ENCODE assay signal across 20 cellular contexts in genomic region chr4:115294717-115295116, GRCh38.
DNase-seq lines count a peak whose midpoint lies in the region; ATAC-seq, FAIRE-seq and TF ChIP-seq lines count a peak whose summit lies in the region.
"Had no signal": no experiment of that assay in that cellular context is flagged by ENCODE, and none has a peak within 500 bp of the region (broad histone marks: within the 10 kb centered on the region; RNA-seq: fewer than 3 reads in every experiment).

No MANE protein-coding gene starts in this region.

- no peak overlapping the region for H3K9ac ChIP-seq in HepG2 (ENCODE audit: insufficient read depth, low read depth, low read length)

- CTCF ChIA-PET in HepG2 (lab: Yijun Ruan, JAX; ENCODE audit: low intra/inter-chr PET ratio, low total read pairs), result no interaction called here

- intact Hi-C loops in HepG2 (cut with micrococcal nuclease; ENCODE audit: unreplicated experiment) (no loop called here), right lobe of liver (cut with DNase I) (no loop called here), posterior vena cava (cut with DNase I) (no loop called here)

- no peaks in the 10 kb centered on the region for H3K79me2 ChIP-seq in HepG2 (ENCODE audit: insufficient read depth, low read length)

- TF ChIP-seq EP300 in HepG2 (IDR thresholded peaks at IDR 0.05; ENCODE audit: low read depth in 2 of 2, low read length in 2 of 2) (no peak), HepG2 (CRISPR knock-in tag; IDR thresholded peaks at IDR 0.05; ENCODE audit: borderline replicate concordance) (no peak)

- whole genome bisulfite sequencing in HepG2 (ENCODE audit: low lambda C conversion rate), result 2% methylated on average over 1 of the region's 1 CpG
- 17% methylated on average over 1 of the region's 1 CpG for WGBS in right lobe of liver (ENCODE audit: insufficient coverage, low coverage, low lambda C conversion rate, missing lambda C conversion rate)

- in situ Hi-C loops in HepG2 (cut with HindIII; ENCODE audit: extremely low pct_ligation_motif_present, low pct_unique_long_range_greater_than_20kb), result no loop called here

- no peak overlapping the region for H3K27ac ChIP-seq in HepG2 (ENCODE audit: extremely low read length, insufficient read depth, low read length)
- no peak overlapping the region for H3K27ac ChIP-seq in right lobe of liver
- H3K27ac ChIP-seq: 22Rv1 had no signal

- H3K4me1 ChIP-seq in HepG2 (ENCODE audit: insufficient read depth, low read length) (no peaks in the 10 kb centered on the region), right lobe of liver (no peaks in the 10 kb centered on the region)
- H3K4me1 ChIP-seq: HAP-1 had no signal

- H2AFZ ChIP-seq in HepG2 (ENCODE audit: low read length), result no peak overlapping the region

- ATAC-seq in HepG2 (no peak), right lobe of liver (no peak), HG03439 (IDR thresholded peaks at IDR 0.05; ENCODE audit: unreplicated experiment) (no peak)

- FAIRE-seq in HepG2 (lab: Jason Lieb, UNC), result no peak
- peak; percentile 11 for FAIRE-seq in TTC549 (lab: Jason Lieb, UNC)
- FAIRE-seq in endometrium (lab: Jason Lieb, UNC), result peak; percentile 4
- FAIRE-seq: GM12892, H54 had no signal

- TF ChIP-seq CTCF in HepG2 (CRISPR knock-in tag; IDR thresholded peaks at IDR 0.05) (no peak), right lobe of liver (IDR thresholded peaks at IDR 0.05) (no peak)

- H3K27me3 ChIP-seq in HepG2 (ENCODE audit: control insufficient read depth in 1 of 2, insufficient read depth in 2 of 2, low read length in 2 of 2) (no peaks in the 10 kb centered on the region), right lobe of liver (no peaks in the 10 kb centered on the region)

- H3K4me3 ChIP-seq in HepG2 (replicated peaks in 1 of 3; ENCODE audit: insufficient read depth in 1 of 3, low read depth in 2 of 3, low read length in 3 of 3) (no peak overlapping the region), right lobe of liver (no peak overlapping the region)
- H3K4me3 ChIP-seq: HAP-1 had no signal

- no peaks in the 10 kb centered on the region for H4K20me1 ChIP-seq in HepG2 (ENCODE audit: insufficient read depth, low read length)

- BruUV-seq in HepG2 (replicated peaks; lab: Mats Ljungman, UMichigan), result no TSS peak

- TF ChIP-seq POLR2A in HepG2 (IDR thresholded peaks at IDR 0.05; ENCODE audit: insufficient read depth in 1 of 2, low read depth in 2 of 2, low read length in 2 of 2) (no peak), right lobe of liver (IDR thresholded peaks at IDR 0.05) (no peak)

- H3K9me3 ChIP-seq in HepG2 (ENCODE audit: low read length), result no peaks in the 10 kb centered on the region
- H3K9me3 ChIP-seq in right lobe of liver, result no peaks in the 10 kb centered on the region
- H3K9me3 ChIP-seq: HAP-1 had no signal

- no peak for DNase-seq in HepG2 (ENCODE audit: low spot score)
- no peak for DNase-seq in right lobe of liver
- DNase-seq in HuH-7 (ENCODE audit: low spot score), result no peak
- no peak for DNase-seq in NCI-H1092 treated with DMSO at 0.1 percent for 48 hours (lab: John Stamatoyannopoulos, UW)
- no peak for DNase-seq in posterior vena cava (ENCODE audit: low spot score)
- DNase-seq: C1 segment of cervical spinal cord; Calu3; CD4-positive, alpha-beta memory T cell; COR-L47; DMS53; DMS79 treated with DMSO at 0.1 percent for 48 hours; GOT3; HFFc6 had no signal

- no peak for TF ChIP-seq RAD21 in HepG2 (CRISPR knock-in tag; IDR thresholded peaks at IDR 0.05)

- POLR2A ChIA-PET in HepG2 (lab: Yijun Ruan, JAX), result no interaction called here

- no peaks in the 10 kb centered on the region for H3K36me3 ChIP-seq in HepG2 (replicated peaks in 1 of 2; ENCODE audit: control insufficient read depth in 1 of 2, insufficient read depth in 2 of 2, low read length in 2 of 2)
- no peaks in the 10 kb centered on the region for H3K36me3 ChIP-seq in right lobe of liver
- H3K36me3 ChIP-seq: HAP-1 had no signal

- H3K4me2 ChIP-seq in HepG2 (ENCODE audit: low read depth, low read length), result no peak overlapping the region

TF ChIP-seq in HepG2, 621 proteins besides CTCF, POLR2A, EP300 and RAD21:
- TF ChIP-seq CREB3 (CRISPR knock-in tag; IDR thresholded peaks at IDR 0.05) (no peak), TBX2 (CRISPR knock-in tag; IDR thresholded peaks at IDR 0.05; ENCODE audit: borderline replicate concordance) (no peak), ZNF337 (CRISPR knock-in tag; IDR thresholded peaks at IDR 0.05; ENCODE audit: borderline replicate concordance, low read depth) (no peak), ZMYM2 (CRISPR knock-in tag; IDR thresholded peaks at IDR 0.05) (no peak), ZNF549 (CRISPR knock-in tag; IDR thresholded peaks at IDR 0.05) (no peak), MAFF (IDR thresholded peaks at IDR 0.05; ENCODE audit: low read depth, low read length) (peak; percentile 35; the same call in 1 of the 2 replicates), MAFK (conservative IDR thresholded peaks at IDR 0.05 in 1 of 2, IDR thresholded peaks at IDR 0.05 in 1 of 2; ENCODE audit: low read length in 2 of 2) (peak in 1 of 2 experiments; percentile 65; a peak in 2 of 4 replicates), SNRNP70 (IDR thresholded peaks at IDR 0.05; ENCODE audit: low read depth, low read length) (no peak), TBP (CRISPR knock-in tag; IDR thresholded peaks at IDR 0.05) (no peak)
